Comparison of ENCODE assay signal across 8 cellular contexts in genomic region chr11:794766-795637, GRCh38. TPM values are rescaled to one million over a fixed set of nuclear protein-coding genes. Genes with fewer than 3 reads are reported as not detected.
DNase-seq lines count a peak whose midpoint lies in the region; ATAC-seq and TF ChIP-seq lines count a peak whose summit lies in the region.

No MANE protein-coding gene starts in this region.

- CTCF ChIA-PET in AG04449 (lab: Yijun Ruan, JAX): interaction anchor here (0.6 to 1.4 kb wide), 2 partner anchors 11 kb away, joined by 4 to 6 read pairs; no protein-coding TSS in a partner anchor

- no peak for ATAC-seq in memory B cell (ENCODE audit: low read depth)

- no peak overlapping the region for H3K27ac Mint-ChIP-seq in memory B cell
- no peak overlapping the region for H3K27ac Mint-ChIP-seq in type B pancreatic cell

- H3K9me3 ChIP-seq in adipocyte (ENCODE audit: control insufficient read depth, low read length): no peaks in the 10 kb centered on the region

- peak overlapping the region; percentile 98 for H3K4me3 Mint-ChIP-seq in memory B cell
- no peak overlapping the region for H3K4me3 Mint-ChIP-seq in type B pancreatic cell

- no peaks in the 10 kb centered on the region for H3K27me3 ChIP-seq in adipocyte (replicated peaks; ENCODE audit: control insufficient read depth, insufficient read depth, low read length)

- TF ChIP-seq CTCF in AG04449 (IDR thresholded peaks at IDR 0.05; ENCODE audit: insufficient read depth, low read length, missing control alignments): no peak
- TF ChIP-seq CTCF in type B pancreatic cell (conservative IDR thresholded peaks at IDR 0.05): no peak

- POLR2A ChIA-PET in AG04449 (lab: Yijun Ruan, JAX): interaction anchor here (1.2 to 2.8 kb wide), 5 partner anchors 9 to 24 kb away, joined by 4 to 11 read pairs (median 6); partner anchors contain the start of genes GATD1 and PNPLA2

- H3K36me3 Mint-ChIP-seq in memory B cell (peaks cover 12% of the 10 kb centered on the region), type B pancreatic cell (no peaks in the 10 kb centered on the region)

- H3K36me3 ChIP-seq in adipocyte (ENCODE audit: control insufficient read depth, insufficient read depth, low read length, severe bottlenecking): peaks cover 14% of the 10 kb centered on the region

- peaks cover 18% of the 10 kb centered on the region for H3K4me1 ChIP-seq in adipocyte (ENCODE audit: control insufficient read depth, insufficient read depth, low read length)

- H3K27me3 Mint-ChIP-seq in memory B cell: no peaks in the 10 kb centered on the region
- no peaks in the 10 kb centered on the region for H3K27me3 Mint-ChIP-seq in type B pancreatic cell

- DNase-seq in AG04449 (ENCODE audit: low read depth, low spot score) (no peak), HT-29 (ENCODE audit: low spot score) (peak; percentile 50), adipocyte (ENCODE audit: low read depth) (no peak), memory B cell (ENCODE audit: low spot score in 2 of 2) (no peak), HUDEP-2 (lab: John Stamatoyannopoulos, UW; ENCODE audit: unreplicated experiment in 76 of 76) (no peak), cortex of kidney (lab: John Stamatoyannopoulos, UW) (no peak), SIG-M5 (lab: John Stamatoyannopoulos, UW) (no peak), type B pancreatic cell (ENCODE audit: extremely low spot score, unreplicated experiment) (no peak)

- H3K4me1 Mint-ChIP-seq in memory B cell (peaks cover 7% of the 10 kb centered on the region), type B pancreatic cell (ENCODE audit: unreplicated experiment) (peaks cover 8% of the 10 kb centered on the region)

- H3K4me3 ChIP-seq in AG04449 (ENCODE audit: low read depth, low read length): peak overlapping the region; percentile 81
- peak overlapping the region; percentile 91 for H3K4me3 ChIP-seq in adipocyte (ENCODE audit: low read length)

- H3K9me3 Mint-ChIP-seq in memory B cell (no peaks in the 10 kb centered on the region), type B pancreatic cell (no peaks in the 10 kb centered on the region)

- peak overlapping the region; percentile 90 for H3K9ac ChIP-seq in adipocyte (ENCODE audit: low read length)

RNA-seq across cellular contexts. Expression of gene SLC25A22, which starts 3.1 kb away (rescaled TPM):
- total RNA-seq in HT-29 (2014; rRNA removed; shearing (Covaris generic)): 82.6 and 108 TPM in 2 replicates
- 31.6 and 35.6 TPM in 2 replicates for total RNA-seq in type B pancreatic cell (ENCODE audit: low replicate concordance)

RNA-seq across cellular contexts. Expression of gene CEND1, which starts 5.1 kb away (rescaled TPM):
- 0.47 TPM in 1 of 2 replicates, not detected in the other for total RNA-seq in HT-29 (2014; rRNA removed; shearing (Covaris generic))
- total RNA-seq in type B pancreatic cell (ENCODE audit: low replicate concordance): 0.17 and 0.89 TPM in 2 replicates

RNA-seq across cellular contexts. Expression of gene PIDD1, which starts 10.0 kb away (rescaled TPM):
- 31.7 and 53.9 TPM in 2 replicates for total RNA-seq in HT-29 (2014; rRNA removed; shearing (Covaris generic))
- total RNA-seq in type B pancreatic cell (ENCODE audit: low replicate concordance): 32.7 and 44.5 TPM in 2 replicates

RNA-seq across cellular contexts. Expression of gene RPLP2, which starts 14.8 kb away (rescaled TPM):
- 1,913 and 1,915 TPM in 2 replicates for total RNA-seq in HT-29 (2014; rRNA removed; shearing (Covaris generic))
- total RNA-seq in type B pancreatic cell (ENCODE audit: low replicate concordance): 1,985 and 2,207 TPM in 2 replicates

RNA-seq across cellular contexts. Expression of gene GATD1, which starts 17.7 kb away (rescaled TPM):
- total RNA-seq in HT-29 (2014; rRNA removed; shearing (Covaris generic)): 128 and 132 TPM in 2 replicates
- 80.1 and 80.9 TPM in 2 replicates for total RNA-seq in type B pancreatic cell (ENCODE audit: low replicate concordance)
